Comparison of ENCODE assay signal across 9 cellular contexts in genomic region chr15:55588070-55588817, GRCh38. TPM values are rescaled to one million over a fixed set of nuclear protein-coding genes. Genes with fewer than 3 reads are reported as not detected.
A peak's percentile ranks its signal among the peaks of the same experiment; 100 is the strongest.
DNase-seq lines count a peak whose midpoint lies in the region; ATAC-seq and TF ChIP-seq lines count a peak whose summit lies in the region.
"Had no signal": no experiment of that assay in that cellular context is flagged by ENCODE, and none has a peak within 500 bp of the region (broad histone marks: within the 10 kb centered on the region; RNA-seq: fewer than 3 reads in every experiment).

PYGO1 (minus strand) TSS chr15:55588345; CDS start chr15:55587883, 462 bp downstream.

- no peak for TF ChIP-seq POLR2A in right lobe of liver (IDR thresholded peaks at IDR 0.05)

- no peak within 1 kb of the TSS for H3K27ac ChIP-seq in CD4-positive, alpha-beta T cell (ENCODE audit: low read depth, low read length)
- H3K27ac ChIP-seq in MM.1S (ENCODE audit: low read length): no peak within 1 kb of the TSS
- no peak within 1 kb of the TSS for H3K27ac ChIP-seq in right lobe of liver

- H3K27me3 Mint-ChIP-seq in CD4-positive, alpha-beta T cell: peaks cover 50% of the 10 kb centered on the region
- H3K27me3 Mint-ChIP-seq in activated B cell treated with CpG ODN at 0.5 μM for 24 hours: peaks cover 28% of the 10 kb centered on the region

- peak within 1 kb of the TSS; percentile 81 for H3K4me3 Mint-ChIP-seq in CD4-positive, alpha-beta T cell
- H3K4me3 Mint-ChIP-seq in activated B cell treated with CpG ODN at 0.5 μM for 24 hours: peak within 1 kb of the TSS; percentile 72

- H3K36me3 ChIP-seq in MM.1S (replicated peaks; ENCODE audit: insufficient read depth, low read length) (no peaks in the 10 kb centered on the region), right lobe of liver (no peaks in the 10 kb centered on the region)

- no peaks in the 10 kb centered on the region for H3K79me2 ChIP-seq in MM.1S (ENCODE audit: low read length)

- peak within 1 kb of the TSS; percentile 92 for H3K4me2 ChIP-seq in MM.1S (ENCODE audit: low read depth, low read length)

- 3% methylated on average over 9 of the region's 107 CpGs for WGBS in right lobe of liver (ENCODE audit: insufficient coverage, low coverage, low lambda C conversion rate, missing lambda C conversion rate)

- intact Hi-C loops in CD4-positive, alpha-beta T cell (cut with DNase I, micrococcal nuclease): no loop called here
- intact Hi-C loops in activated B cell treated with CpG ODN at 0.5 μM for 24 hours (cut with micrococcal nuclease): no loop called here
- intact Hi-C loops in right lobe of liver (cut with DNase I): no loop called here

- no peaks in the 10 kb centered on the region for H3K9me2 ChIP-seq in MM.1S (replicated peaks; ENCODE audit: insufficient read depth, low read length)

- TF ChIP-seq CTCF in CD4-positive, alpha-beta T cell (IDR thresholded peaks at IDR 0.05): no peak
- TF ChIP-seq CTCF in MM.1S (IDR thresholded peaks at IDR 0.05; ENCODE audit: low read length) (no peak), activated B cell treated with CpG ODN at 0.5 μM for 24 hours (IDR thresholded peaks at IDR 0.05) (no peak), right lobe of liver (IDR thresholded peaks at IDR 0.05) (no peak)

- DNase-seq in CD4-positive, alpha-beta T cell: peak in 8 of 10 experiments; percentile 6 to 37 (median 10)
- DNase-seq in MM.1S (peak; percentile 55), activated B cell treated with CpG ODN at 0.5 μM for 24 hours (peak; percentile 27), ecto neural progenitor cell (ENCODE audit: low spot score) (peak; percentile 84), right lobe of liver (peak in 1 of 3 donors; percentile 50), NCI-H2107 treated with DMSO at 0.1 percent for 48 hours (lab: John Stamatoyannopoulos, UW; ENCODE audit: unreplicated experiment) (no peak)
- DNase-seq in stimulated activated CD4-positive, alpha-beta T cell treated with anti-CD3 and anti-CD28 coated beads, TNF-alpha, amount 100 ng/mL, for 48 hours (ENCODE audit: low read depth in 3 of 3): peak in 2 of 3 donors; percentile 20 to 26

- POLR2A ChIA-PET in CD4-positive, alpha-beta T cell (lab: Charles Lee): no interaction called here
- POLR2A ChIA-PET in activated B cell treated with CpG ODN at 0.5 μM for 24 hours (lab: Charles Lee): no interaction called here

- CTCF ChIA-PET in CD4-positive, alpha-beta T cell (lab: Charles Lee): no interaction called here
- CTCF ChIA-PET in activated B cell treated with CpG ODN at 0.5 μM for 24 hours (lab: Charles Lee): no interaction called here

- peaks cover 65% of the 10 kb centered on the region for H3K27me3 ChIP-seq in CD4-positive, alpha-beta T cell (ENCODE audit: control insufficient read depth, insufficient read depth, low read length)
- H3K27me3 ChIP-seq in MM.1S (replicated peaks; ENCODE audit: insufficient read depth, low read length): no peaks in the 10 kb centered on the region
- no peaks in the 10 kb centered on the region for H3K27me3 ChIP-seq in right lobe of liver

- H3K4me3 ChIP-seq in MM.1S (ENCODE audit: low read length) (peak within 1 kb of the TSS; percentile 77), right lobe of liver (peak within 1 kb of the TSS; percentile 33 to 53 (median 36))

- H3K9ac ChIP-seq in MM.1S (ENCODE audit: low read length): peak within 1 kb of the TSS; percentile 54; the same call in 1 of the 2 replicates

- no peaks in the 10 kb centered on the region for H3K36me3 Mint-ChIP-seq in CD4-positive, alpha-beta T cell (ENCODE audit: low read depth)
- no peaks in the 10 kb centered on the region for H3K36me3 Mint-ChIP-seq in activated B cell treated with CpG ODN at 0.5 μM for 24 hours (ENCODE audit: low read depth)

- H2AFZ ChIP-seq in MM.1S (ENCODE audit: low read length): peak within 1 kb of the TSS; percentile 91

- ATAC-seq in CD4-positive, alpha-beta T cell (ENCODE audit: poor library complexity): peak; percentile 57
- ATAC-seq in GM19452 (IDR thresholded peaks at IDR 0.05; ENCODE audit: unreplicated experiment) (peak; percentile 72), activated B cell treated with CpG ODN at 0.5 μM for 24 hours (ENCODE audit: low read depth) (peak; percentile 52), right lobe of liver (peak; percentile 47 to 69 (median 60))

- no peaks in the 10 kb centered on the region for H3K4me1 Mint-ChIP-seq in CD4-positive, alpha-beta T cell (ENCODE audit: low read depth)
- H3K4me1 Mint-ChIP-seq in activated B cell treated with CpG ODN at 0.5 μM for 24 hours: peaks cover 3% of the 10 kb centered on the region

- H3F3A ChIP-seq in MM.1S (ENCODE audit: insufficient read depth, low read length): no peaks in the 10 kb centered on the region

- no peaks in the 10 kb centered on the region for H3K4me1 ChIP-seq in MM.1S (ENCODE audit: low read length)
- H3K4me1 ChIP-seq in right lobe of liver: peaks cover 0 to 4% (median 0%) of the 10 kb centered on the region in 4 donors

- no peaks in the 10 kb centered on the region for H3K9me3 Mint-ChIP-seq in CD4-positive, alpha-beta T cell
- H3K9me3 Mint-ChIP-seq in activated B cell treated with CpG ODN at 0.5 μM for 24 hours: no peaks in the 10 kb centered on the region

- H4K20me1 ChIP-seq in MM.1S (ENCODE audit: insufficient read depth, low read length): no peaks in the 10 kb centered on the region

- no peaks in the 10 kb centered on the region for H3K9me3 ChIP-seq in CD4-positive, alpha-beta T cell (ENCODE audit: control insufficient read depth, low read length)
- H3K9me3 ChIP-seq in MM.1S (replicated peaks; ENCODE audit: insufficient read depth, low read length): no peaks in the 10 kb centered on the region
- no peaks in the 10 kb centered on the region for H3K9me3 ChIP-seq in right lobe of liver

- no peak within 1 kb of the TSS for H3K27ac Mint-ChIP-seq in CD4-positive, alpha-beta T cell
- no peak within 1 kb of the TSS for H3K27ac Mint-ChIP-seq in activated B cell treated with CpG ODN at 0.5 μM for 24 hours

RNA-seq across cellular contexts. Expression of gene PYGO1, which starts in this region (rescaled TPM):
- total RNA-seq in CD4-positive, alpha-beta T cell: not detected
- 0.02 TPM in 2 replicates for total RNA-seq in activated B cell treated with CpG ODN at 0.5 μM for 24 hours
- under 1 TPM; 0.09 to 0.27 (median 0.19) TPM for total RNA-seq in right lobe of liver
- total RNA-seq: T-helper 2 cell treated with Interferon-gamma antibody and Interleukin-4, amounts not matched to agents 100 ng/mL and 5 ng/mL, for 36 hours had no signal

Comparison
In these comparisons a context has a peak if more than half of its experiments do, and no peak if none do; other contexts are left out.
1. Peak in DNase-seq and ATAC-seq in CD4-positive, alpha-beta T cell; RNA of the gene not detected or under 1 TPM.
2. Peak in DNase-seq and ATAC-seq in activated B cell treated with CpG ODN at 0.5 μM for 24 hours; RNA of the gene not detected or under 1 TPM.
3. Peak in ATAC-seq and H3K4me3 ChIP-seq in right lobe of liver; RNA of the gene not detected or under 1 TPM.